8 cellular contexts compared by ENCODE assay signal in the genomic region with DNA sequence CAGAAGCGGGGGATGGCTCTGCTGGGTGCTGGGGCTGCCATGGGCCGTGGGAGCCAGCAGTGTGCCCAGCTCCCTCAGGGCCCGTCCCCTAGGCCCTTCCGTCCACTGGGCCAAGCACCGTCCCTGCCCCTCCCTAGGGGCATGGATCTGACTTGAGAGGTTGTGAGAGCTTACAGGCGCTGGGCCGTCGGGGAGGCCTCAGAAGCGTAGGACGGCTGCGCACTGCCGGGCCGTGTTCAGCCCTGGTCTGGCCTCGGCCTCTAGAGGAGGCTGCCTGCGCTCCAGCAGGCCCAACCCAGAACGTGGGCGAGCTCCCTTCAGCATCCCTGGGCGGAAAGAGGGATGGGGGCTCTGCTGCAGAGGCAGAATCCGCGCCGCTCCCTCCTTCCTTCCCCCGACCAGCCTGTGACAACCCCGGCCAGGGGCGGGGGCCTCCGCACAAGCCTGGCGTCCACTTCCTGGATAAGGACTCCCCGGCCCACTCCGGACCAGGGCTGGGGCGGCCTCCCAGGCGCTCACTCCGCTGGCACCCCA.
A peak's percentile ranks its signal among the peaks of the same experiment; 100 is the strongest.
DNase-seq lines count a peak whose midpoint lies in the region; ATAC-seq, FAIRE-seq and TF ChIP-seq lines count a peak whose summit lies in the region.

No MANE protein-coding gene starts in this region.

- peak overlapping the region; percentile 81 for H3K9ac ChIP-seq in SK-N-MC (ENCODE audit: insufficient read length)

- FAIRE-seq in GM18507 (lab: Jason Lieb, UNC), result peak; percentile 58

- no peak overlapping the region; the same call in 1 of the 2 replicates for H3K27ac ChIP-seq in SK-N-MC
- peak overlapping the region; percentile 86 for H3K27ac ChIP-seq in layer of hippocampus (ENCODE audit: low read depth, low read length)

- H3K27me3 ChIP-seq in layer of hippocampus (ENCODE audit: control insufficient read depth, insufficient read depth, low read length), result no peaks in the 10 kb centered on the region

- ATAC-seq in HG03064 (IDR thresholded peaks at IDR 0.05; ENCODE audit: low read depth, unreplicated experiment), result peak; percentile 6
- peak; percentile 34 for ATAC-seq in central memory CD8-positive, alpha-beta T cell (replicated peaks; ENCODE audit: extremely low read depth, poor library complexity, severe bottlenecking)

- no peaks in the 10 kb centered on the region for H3K9me3 ChIP-seq in SK-N-MC (ENCODE audit: low read depth, low read length)

- no peaks in the 10 kb centered on the region for H3K9me3 Mint-ChIP-seq in central memory CD8-positive, alpha-beta T cell

- H3K4me3 Mint-ChIP-seq in central memory CD8-positive, alpha-beta T cell, result peak overlapping the region; percentile 84

- peaks cover 32% of the 10 kb centered on the region for H3K4me1 Mint-ChIP-seq in central memory CD8-positive, alpha-beta T cell

- H3K36me3 ChIP-seq in SK-N-MC (ENCODE audit: insufficient read depth, low read length), result no peaks in the 10 kb centered on the region; the same call in 1 of the 2 replicates

- H3K4me3 ChIP-seq in AG10803 (ENCODE audit: low read length) (peak overlapping the region; percentile 76), SK-N-MC (peak overlapping the region; percentile 89)

- TF ChIP-seq CTCF in AG10803 (conservative IDR thresholded peaks at IDR 0.05; ENCODE audit: low read length), result no peak

- H3K36me3 Mint-ChIP-seq in central memory CD8-positive, alpha-beta T cell (ENCODE audit: insufficient read depth), result peaks cover 11% of the 10 kb centered on the region

- peaks cover 21% of the 10 kb centered on the region for H3K27me3 Mint-ChIP-seq in central memory CD8-positive, alpha-beta T cell

- DNase-seq in AG10803 (ENCODE audit: low read depth) (peak; percentile 71), GM18507 (ENCODE audit: extremely low spot score, insufficient read length, low read depth) (no peak), SK-N-MC (ENCODE audit: low read depth, low spot score) (no peak), DMS79 treated with DMSO at 0.1 percent for 48 hours (lab: John Stamatoyannopoulos, UW) (no peak)
- DNase-seq in central memory CD8-positive, alpha-beta T cell (ENCODE audit: low spot score in 2 of 2), result no peak
- peak; percentile 53 for DNase-seq in stimulated activated CD8-positive, alpha-beta memory T cell treated with anti-CD3 and anti-CD28 coated beads, Interleukin-4, amount 100 ng/mL, for 48 hours

- no peak overlapping the region for H3K27ac Mint-ChIP-seq in central memory CD8-positive, alpha-beta T cell (ENCODE audit: low read depth)

Comparison
In these comparisons a context has a peak if more than half of its experiments do, and no peak if none do; other contexts are left out.
1. DNase-seq: peak in AG10803 (single experiment) and stimulated activated CD8-positive, alpha-beta memory T cell treated with anti-CD3 and anti-CD28 coated beads, Interleukin-4, amount 100 ng/mL, for 48 hours (single experiment); none in GM18507 (single experiment), SK-N-MC (single experiment), central memory CD8-positive, alpha-beta T cell (0 of 2) and DMS79 treated with DMSO at 0.1 percent for 48 hours (single experiment).